Comparison of ENCODE assay signal across 9 cellular contexts in the genomic region with DNA sequence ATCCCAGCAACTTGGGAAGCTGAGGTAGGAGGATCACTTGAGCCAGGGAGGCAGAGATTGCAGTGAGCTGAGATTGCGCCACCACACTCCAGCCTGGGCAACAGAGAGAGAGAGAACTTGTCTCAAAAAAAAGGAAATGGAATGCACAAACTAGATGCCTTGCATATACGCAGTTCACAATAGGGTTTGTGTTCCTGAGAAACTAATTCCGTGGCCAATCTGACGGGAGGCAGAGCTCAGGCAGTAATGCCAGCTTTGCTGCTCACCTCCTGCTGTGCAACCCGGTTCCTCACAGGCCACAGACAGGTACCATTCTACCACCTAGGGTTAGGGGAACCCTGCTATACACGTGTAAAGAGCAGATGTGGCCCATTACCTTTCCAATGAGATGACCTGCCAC. TPM values are rescaled to one million over a fixed set of nuclear protein-coding genes. Genes with fewer than 3 reads are reported as not detected.
DNase-seq lines count a peak whose midpoint lies in the region; ATAC-seq and TF ChIP-seq lines count a peak whose summit lies in the region.
"Had no signal": no experiment of that assay in that cellular context is flagged by ENCODE, and none has a peak within 500 bp of the region (broad histone marks: within the 10 kb centered on the region; RNA-seq: fewer than 3 reads in every experiment).

No MANE protein-coding gene starts in this region.

- DNase-seq in CD4-positive, CD25-positive, alpha-beta regulatory T cell: no peak
- DNase-seq in LNCaP clone FGC (ENCODE audit: low read depth) (no peak), breast epithelium (ENCODE audit: low spot score in 2 of 2) (no peak), nephron progenitor cell (no peak), NCI-H510A treated with DMSO at 0.1 percent for 48 hours (lab: John Stamatoyannopoulos, UW) (no peak), iPS-NIHi7 (ENCODE audit: extremely low spot score) (no peak)
- no peak for DNase-seq in activated effector memory CD4-positive, alpha-beta T cell treated with Interleukin-2 at 50 U/mL for 16 hours
- DNase-seq: retina had no signal

- H3K4me3 Mint-ChIP-seq in CD4-positive, CD25-positive, alpha-beta regulatory T cell: peak overlapping the region; percentile 92 to 96 (median 94)
- H3K4me3 Mint-ChIP-seq in nephron progenitor cell: peak overlapping the region; percentile 97

- peaks cover 6% of the 10 kb centered on the region for H3K36me3 Mint-ChIP-seq in CD4-positive, CD25-positive, alpha-beta regulatory T cell
- peaks cover 25% of the 10 kb centered on the region for H3K36me3 Mint-ChIP-seq in nephron progenitor cell (ENCODE audit: low read depth)

- intact Hi-C loops in breast epithelium (cut with DNase I; ENCODE audit: low total_unique reads): no loop called here

- peak overlapping the region in 2 of 3 donors; percentile 36 to 85 for H3K27ac Mint-ChIP-seq in CD4-positive, CD25-positive, alpha-beta regulatory T cell
- H3K27ac Mint-ChIP-seq in nephron progenitor cell: no peak overlapping the region

- H3K27me3 Mint-ChIP-seq in CD4-positive, CD25-positive, alpha-beta regulatory T cell: no peaks in the 10 kb centered on the region
- H3K27me3 Mint-ChIP-seq in nephron progenitor cell (ENCODE audit: low read depth, poor library complexity): no peaks in the 10 kb centered on the region

- no peak for TF ChIP-seq POLR2A in breast epithelium (IDR thresholded peaks at IDR 0.05)

- no peak overlapping the region for H3K27ac ChIP-seq in CD4-positive, CD25-positive, alpha-beta regulatory T cell (ENCODE audit: insufficient read depth, low read length, poor library complexity, severe bottlenecking)
- H3K27ac ChIP-seq in breast epithelium: no peak overlapping the region

- peak overlapping the region; percentile 100 for H3K4me3 ChIP-seq in CD4-positive, CD25-positive, alpha-beta regulatory T cell (ENCODE audit: low read depth, low read length)
- peak overlapping the region; percentile 90 for H3K4me3 ChIP-seq in LNCaP clone FGC (ENCODE audit: low read depth, low read length)
- peak overlapping the region; percentile 94 to 99 (median 96) for H3K4me3 ChIP-seq in breast epithelium

- TF ChIP-seq CTCF in LNCaP clone FGC (IDR thresholded peaks at IDR 0.05; ENCODE audit: control insufficient read depth, extremely low read depth, insufficient read depth): no peak
- no peak for TF ChIP-seq CTCF in breast epithelium (IDR thresholded peaks at IDR 0.05)
- TF ChIP-seq CTCF in nephron progenitor cell (IDR thresholded peaks at IDR 0.05): no peak

- peaks cover 32% of the 10 kb centered on the region for H3K4me1 ChIP-seq in CD4-positive, CD25-positive, alpha-beta regulatory T cell (ENCODE audit: control insufficient read depth, insufficient read depth, low read length, poor library complexity, severe bottlenecking)
- H3K4me1 ChIP-seq in breast epithelium: peaks cover 4 to 16% of the 10 kb centered on the region in 2 donors

- no peaks in the 10 kb centered on the region for H3K27me3 ChIP-seq in CD4-positive, CD25-positive, alpha-beta regulatory T cell (ENCODE audit: control insufficient read depth, insufficient read depth, low read length)
- no peaks in the 10 kb centered on the region for H3K27me3 ChIP-seq in breast epithelium

- H3K9me3 Mint-ChIP-seq in CD4-positive, CD25-positive, alpha-beta regulatory T cell: no peaks in the 10 kb centered on the region
- H3K9me3 Mint-ChIP-seq in nephron progenitor cell: no peaks in the 10 kb centered on the region

- no peaks in the 10 kb centered on the region for H3K9me3 ChIP-seq in CD4-positive, CD25-positive, alpha-beta regulatory T cell (ENCODE audit: control insufficient read depth in 2 of 2, low read length in 2 of 2)
- no peaks in the 10 kb centered on the region for H3K9me3 ChIP-seq in breast epithelium

- H3K36me3 ChIP-seq in CD4-positive, CD25-positive, alpha-beta regulatory T cell (ENCODE audit: control insufficient read depth, insufficient read depth, low read length): peaks cover 15% of the 10 kb centered on the region
- H3K36me3 ChIP-seq in breast epithelium: no peaks in the 10 kb centered on the region

- ATAC-seq in CD4-positive, CD25-positive, alpha-beta regulatory T cell (ENCODE audit: low read depth in 2 of 2): no peak
- ATAC-seq in HG02981 (IDR thresholded peaks at IDR 0.05; ENCODE audit: unreplicated experiment): no peak

- peaks cover 23 to 75% (median 46%) of the 10 kb centered on the region in 4 donors for H3K4me1 Mint-ChIP-seq in CD4-positive, CD25-positive, alpha-beta regulatory T cell
- peaks cover 38% of the 10 kb centered on the region for H3K4me1 Mint-ChIP-seq in nephron progenitor cell

RNA-seq across cellular contexts. Expression of gene CDK5RAP1, which starts 1.4 kb away (rescaled TPM):
- 48.0 TPM for total RNA-seq in CD4-positive, CD25-positive, alpha-beta regulatory T cell
- 10 to 100 TPM; 31.4 to 37.6 (median 34.6) TPM for polyA plus RNA-seq in CD4-positive, CD25-positive, alpha-beta regulatory T cell
- total RNA-seq in breast epithelium: 10 to 100 TPM; 21.8 to 32.4 (median 29.4) TPM

RNA-seq across cellular contexts. Expression of gene SNTA1, which starts 43.6 kb away (rescaled TPM):
- 6.2 TPM for total RNA-seq in CD4-positive, CD25-positive, alpha-beta regulatory T cell
- polyA plus RNA-seq in CD4-positive, CD25-positive, alpha-beta regulatory T cell: 1 to 10 TPM; 3.8 to 8.0 (median 4.9) TPM
- total RNA-seq in breast epithelium: 100 to 1,000 TPM in 1 of 3 donors, 10 to 100 TPM in 2; 19.3 to 121 (median 21.1) TPM
